8 cellular contexts compared by ENCODE assay signal in the genomic region with DNA sequence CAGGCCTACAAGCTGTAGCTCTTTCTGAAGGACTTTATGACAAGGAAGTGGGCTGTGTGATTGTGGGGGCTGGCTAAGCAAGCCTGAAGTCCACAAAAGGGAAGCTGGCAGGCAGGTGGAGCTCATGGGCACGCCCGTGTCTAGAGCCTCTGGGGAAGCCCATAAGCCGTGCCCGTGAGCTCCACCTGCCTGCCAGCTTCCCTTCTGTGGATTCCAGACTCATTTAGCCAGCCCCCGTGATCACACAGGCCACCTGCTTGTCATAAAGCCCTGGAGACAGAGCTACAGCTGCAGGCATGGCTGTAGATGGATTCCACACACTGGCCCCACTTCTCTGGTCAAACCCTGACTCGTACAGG. TPM values are rescaled to one million over a fixed set of nuclear protein-coding genes. Genes with fewer than 3 reads are reported as not detected.
DNase-seq lines count a peak whose midpoint lies in the region; ATAC-seq and TF ChIP-seq lines count a peak whose summit lies in the region.

No MANE protein-coding gene starts in this region.

- no peaks in the 10 kb centered on the region for H3K27me3 ChIP-seq in esophagus squamous epithelium

- TF ChIP-seq CTCF in esophagus squamous epithelium (IDR thresholded peaks at IDR 0.05) (peak in 3 of 6 experiments; percentile 3 to 33 (median 31)), GM10266 (IDR thresholded peaks at IDR 0.05; ENCODE audit: control insufficient read depth, insufficient read depth, low read depth, missing control alignments) (no peak)

- H3K4me1 ChIP-seq in esophagus squamous epithelium = peaks cover 15 to 72% (median 28%) of the 10 kb centered on the region in 3 donors

- 0 to 33% methylated on average over 1 to 4 of the region's 6 CpGs for WGBS in esophagus squamous epithelium, 2 donors

- TF ChIP-seq POLR2A in esophagus squamous epithelium (IDR thresholded peaks at IDR 0.05) = no peak

- ATAC-seq in GM18502 (IDR thresholded peaks at IDR 0.05; ENCODE audit: poor library complexity, unreplicated experiment) (peak; percentile 59), HG02970 (IDR thresholded peaks at IDR 0.05; ENCODE audit: low FRiP score, unreplicated experiment) (no peak)

- no peak overlapping the region for H3K4me3 ChIP-seq in esophagus squamous epithelium

- H3K27ac ChIP-seq in esophagus squamous epithelium = peak overlapping the region; percentile 48 to 84 (median 76)

- DNase-seq in NCI-H2081 treated with DMSO at 0.1 percent for 48 hours (lab: John Stamatoyannopoulos, UW) = peak; percentile 94
- peak; percentile 60 for DNase-seq in activated CD4-positive, alpha-beta T cell treated with anti-CD3 and anti-CD28 coated beads, Interleukin-2, amount 50 U/mL, for 1 hour
- no peak for DNase-seq in esophagus squamous epithelium (lab: John Stamatoyannopoulos, UW)
- peak; percentile 18 to 37 for DNase-seq in stimulated activated CD4-positive, alpha-beta T cell treated with anti-CD3 and anti-CD28 coated beads, Interleukin-15, amount 100 ng/mL, for 1 hour (ENCODE audit: low read depth in 1 of 2, low spot score in 1 of 2)
- no peak for DNase-seq in GM10266 (ENCODE audit: extremely low spot score)
- DNase-seq in mesenteric fat pad (ENCODE audit: low spot score) = no peak

- no peaks in the 10 kb centered on the region for H3K9me3 ChIP-seq in esophagus squamous epithelium

- H3K36me3 ChIP-seq in esophagus squamous epithelium = no peaks in the 10 kb centered on the region

- intact Hi-C loops in esophagus squamous epithelium (cut with DNase I) = no loop called here

RNA-seq across cellular contexts. Expression of a gene that starts 15.2 kb away (rescaled TPM):
- total RNA-seq in esophagus squamous epithelium (1 to 10 TPM in 1 of 4 donors, under 1 TPM in 3; 0.19 to 2.9 (median 0.48) TPM), mesenteric fat pad (1.8 TPM)

RNA-seq across cellular contexts. Expression of a gene that starts 22.5 kb away (rescaled TPM):
- 1 to 10 TPM in 1 of 4 donors, under 1 TPM in 3; 0.40 to 1.4 (median 0.98) TPM for total RNA-seq in esophagus squamous epithelium
- 0.64 TPM for total RNA-seq in mesenteric fat pad

RNA-seq across cellular contexts. Expression of a gene that starts 44.2 kb away (rescaled TPM):
- total RNA-seq in esophagus squamous epithelium (not detected), mesenteric fat pad (not detected)

Comparison
In these comparisons a context has a peak if more than half of its experiments do, and no peak if none do; other contexts are left out.
1. DNase-seq: peak in NCI-H2081 treated with DMSO at 0.1 percent for 48 hours (single experiment), activated CD4-positive, alpha-beta T cell treated with anti-CD3 and anti-CD28 coated beads, Interleukin-2, amount 50 U/mL, for 1 hour (single experiment) and stimulated activated CD4-positive, alpha-beta T cell treated with anti-CD3 and anti-CD28 coated beads, Interleukin-15, amount 100 ng/mL, for 1 hour (2 of 2); none in esophagus squamous epithelium (single experiment), GM10266 (single experiment) and mesenteric fat pad (single experiment).